Comparison of ENCODE assay signal across 11 cellular contexts in genomic region chr6:158039178-158039557, GRCh38. TPM values are rescaled to one million over a fixed set of nuclear protein-coding genes. Genes with fewer than 3 reads are reported as not detected.
DNase-seq lines count a peak whose midpoint lies in the region; ATAC-seq and TF ChIP-seq lines count a peak whose summit lies in the region.
"Had no signal": no experiment of that assay in that cellular context is flagged by ENCODE, and none has a peak within 500 bp of the region (broad histone marks: within the 10 kb centered on the region; RNA-seq: fewer than 3 reads in every experiment).

No MANE protein-coding gene starts in this region.

- POLR2A ChIA-PET in activated CD4-positive, alpha-beta memory T cell treated with anti-CD3 and anti-CD28 coated beads, Interleukin-2, amount 10 ng/mL, durations not matched to agents 7 days and 5 days (lab: Charles Lee) = interaction anchor here (2.6 kb wide), 1 partner anchor 11 kb away, joined by 15 read pairs; no protein-coding TSS in a partner anchor
- POLR2A ChIA-PET in activated CD4-positive, alpha-beta memory T cell treated with anti-CD3 and anti-CD28 coated beads for 36 hours (lab: Charles Lee) = no interaction called here
- POLR2A ChIA-PET in SK-N-SH (lab: Yijun Ruan, JAX) = no interaction called here

- ATAC-seq in GM19452 (IDR thresholded peaks at IDR 0.05; ENCODE audit: unreplicated experiment) = no peak

- CTCF ChIA-PET in activated CD4-positive, alpha-beta memory T cell treated with anti-CD3 and anti-CD28 coated beads, Interleukin-2, amount 10 ng/mL, durations not matched to agents 7 days and 5 days (lab: Charles Lee) = interaction anchor here (3.0 kb wide), 1 partner anchor 13 kb away, joined by 12 read pairs; no protein-coding TSS in a partner anchor
- CTCF ChIA-PET in activated CD4-positive, alpha-beta memory T cell treated with anti-CD3 and anti-CD28 coated beads for 36 hours (lab: Charles Lee) = no interaction called here
- CTCF ChIA-PET in SK-N-SH (lab: Yijun Ruan, JAX) = interaction anchor here (0.8 kb wide), 1 partner anchor 17 kb away, joined by 3 read pairs; no protein-coding TSS in a partner anchor

- H3K36me3 ChIP-seq in SK-N-SH (replicated peaks in 1 of 2; ENCODE audit: control insufficient read depth in 1 of 2, insufficient read depth in 2 of 2, low read length in 1 of 2) (peaks cover 3 to 39% of the 10 kb centered on the region in 2 experiments), stomach (peaks cover 0 to 29% (median 10%) of the 10 kb centered on the region in 4 donors)
- H3K36me3 ChIP-seq: adrenal gland had no signal

- H2AFZ ChIP-seq in SK-N-SH (ENCODE audit: low read depth) = no peak overlapping the region

- peak overlapping the region; percentile 42 for H3K27ac Mint-ChIP-seq in activated CD4-positive, alpha-beta memory T cell treated with anti-CD3 and anti-CD28 coated beads, Interleukin-2, amount 10 ng/mL, durations not matched to agents 7 days and 5 days
- no peak overlapping the region for H3K27ac Mint-ChIP-seq in activated CD4-positive, alpha-beta memory T cell treated with anti-CD3 and anti-CD28 coated beads for 36 hours

- TF ChIP-seq CTCF in SK-N-SH (IDR thresholded peaks at IDR 0.05) (no peak), stomach (IDR thresholded peaks at IDR 0.05) (no peak)

- H3K9me2 ChIP-seq in SK-N-SH = no peaks in the 10 kb centered on the region

- peaks cover 74% of the 10 kb centered on the region for H3K79me2 ChIP-seq in SK-N-SH (ENCODE audit: insufficient read depth)

- TF ChIP-seq EP300 in SK-N-SH (IDR thresholded peaks at IDR 0.05; ENCODE audit: borderline replicate concordance in 1 of 2, low read depth in 1 of 2, low read length in 1 of 2) (no peak), stomach (IDR thresholded peaks at IDR 0.05) (no peak)

- H3K27ac ChIP-seq in SK-N-SH (ENCODE audit: low read depth in 2 of 2, low read length in 1 of 2) = peak overlapping the region in 1 of 2 experiments; percentile 99; a peak in 2 of 4 replicates
- peak overlapping the region in 3 of 5 donors; percentile 49 to 83 (median 79) for H3K27ac ChIP-seq in stomach

- peaks cover 39% of the 10 kb centered on the region for H3K4me1 Mint-ChIP-seq in activated CD4-positive, alpha-beta memory T cell treated with anti-CD3 and anti-CD28 coated beads, Interleukin-2, amount 10 ng/mL, durations not matched to agents 7 days and 5 days
- H3K4me1 Mint-ChIP-seq in activated CD4-positive, alpha-beta memory T cell treated with anti-CD3 and anti-CD28 coated beads for 36 hours (ENCODE audit: low read depth) = peaks cover 25% of the 10 kb centered on the region

- peak overlapping the region; percentile 43; the same call in 1 of the 2 replicates for H3K4me2 ChIP-seq in SK-N-SH

- H3K9me3 Mint-ChIP-seq in activated CD4-positive, alpha-beta memory T cell treated with anti-CD3 and anti-CD28 coated beads, Interleukin-2, amount 10 ng/mL, durations not matched to agents 7 days and 5 days = no peaks in the 10 kb centered on the region
- no peaks in the 10 kb centered on the region for H3K9me3 Mint-ChIP-seq in activated CD4-positive, alpha-beta memory T cell treated with anti-CD3 and anti-CD28 coated beads for 36 hours

- no peaks in the 10 kb centered on the region for H4K20me1 ChIP-seq in SK-N-SH (ENCODE audit: insufficient read depth)

- DNase-seq in activated CD4-positive, alpha-beta memory T cell treated with anti-CD3 and anti-CD28 coated beads, Interleukin-2, amount 10 ng/mL, durations not matched to agents 7 days and 5 days = no peak
- DNase-seq in activated CD4-positive, alpha-beta memory T cell treated with anti-CD3 and anti-CD28 coated beads for 36 hours = no peak
- DNase-seq in SK-N-SH (no peak), glomerular visceral epithelial cell (ENCODE audit: extremely low spot score) (peak; percentile 78), stomach (no peak), 8988T (no peak), NCI-H2196 (lab: John Stamatoyannopoulos, UW; ENCODE audit: unreplicated experiment) (no peak)
- DNase-seq: NCI-H1694 treated with DMSO at 0.1 percent for 48 hours had no signal

- TF ChIP-seq POLR2A in stomach (IDR thresholded peaks at IDR 0.05) = no peak

- peak overlapping the region; percentile 35; the same call in 1 of the 2 replicates for H3K9ac ChIP-seq in SK-N-SH

- H3K9me3 ChIP-seq in SK-N-SH (no peaks in the 10 kb centered on the region), stomach (no peaks in the 10 kb centered on the region)
- H3K9me3 ChIP-seq: adrenal gland had no signal

- no peak for TF ChIP-seq RAD21 in SK-N-SH (IDR thresholded peaks at IDR 0.05; ENCODE audit: low read length)

- H3K27me3 Mint-ChIP-seq in activated CD4-positive, alpha-beta memory T cell treated with anti-CD3 and anti-CD28 coated beads, Interleukin-2, amount 10 ng/mL, durations not matched to agents 7 days and 5 days = no peaks in the 10 kb centered on the region
- no peaks in the 10 kb centered on the region for H3K27me3 Mint-ChIP-seq in activated CD4-positive, alpha-beta memory T cell treated with anti-CD3 and anti-CD28 coated beads for 36 hours

- H3K4me3 ChIP-seq in SK-N-SH (ENCODE audit: low read depth in 2 of 2, low read length in 1 of 2) = no peak overlapping the region
- no peak overlapping the region for H3K4me3 ChIP-seq in stomach
- H3K4me3 ChIP-seq: adrenal gland, lung had no signal

- intact Hi-C loops in activated CD4-positive, alpha-beta memory T cell treated with anti-CD3 and anti-CD28 coated beads for 36 hours (cut with micrococcal nuclease) = no loop called here
- intact Hi-C loops in stomach (cut with DNase I; ENCODE audit: low total_unique reads) = no loop called here

- H3K4me1 ChIP-seq in SK-N-SH (ENCODE audit: control insufficient read depth in 1 of 2, insufficient read depth in 2 of 2, low read depth in 1 of 2, low read length in 1 of 2) (peaks cover 39 to 49% of the 10 kb centered on the region in 2 experiments), stomach (peaks cover 49 to 69% (median 61%) of the 10 kb centered on the region in 4 donors)

- H3K27me3 ChIP-seq in SK-N-SH (ENCODE audit: insufficient read depth) (no peaks in the 10 kb centered on the region), stomach (no peaks in the 10 kb centered on the region)
- H3K27me3 ChIP-seq: adrenal gland had no signal

- 64% methylated on average over 7 of the region's 9 CpGs for WGBS in SK-N-SH (ENCODE audit: low lambda C conversion rate)
- WGBS in stomach, 5 donors = 87 to 95% (median 93%) methylated on average over 9 of the region's 9 CpGs

- no peak overlapping the region for H3K4me3 Mint-ChIP-seq in activated CD4-positive, alpha-beta memory T cell treated with anti-CD3 and anti-CD28 coated beads, Interleukin-2, amount 10 ng/mL, durations not matched to agents 7 days and 5 days
- H3K4me3 Mint-ChIP-seq in activated CD4-positive, alpha-beta memory T cell treated with anti-CD3 and anti-CD28 coated beads for 36 hours = no peak overlapping the region

- peaks cover 49% of the 10 kb centered on the region for H3F3A ChIP-seq in SK-N-SH (replicated peaks; ENCODE audit: insufficient read depth)

- H3K36me3 Mint-ChIP-seq in activated CD4-positive, alpha-beta memory T cell treated with anti-CD3 and anti-CD28 coated beads, Interleukin-2, amount 10 ng/mL, durations not matched to agents 7 days and 5 days (ENCODE audit: low read depth) = peaks cover 51% of the 10 kb centered on the region
- H3K36me3 Mint-ChIP-seq in activated CD4-positive, alpha-beta memory T cell treated with anti-CD3 and anti-CD28 coated beads for 36 hours = peaks cover 32% of the 10 kb centered on the region

TF ChIP-seq in SK-N-SH, 30 proteins besides CTCF, POLR2A, EP300 and RAD21:
- peak; percentile 10; the same call in 1 of the 2 replicates for TF ChIP-seq JUND (IDR thresholded peaks at IDR 0.05)
- peak; percentile 36; the same call in 1 of the 2 replicates for TF ChIP-seq FOSL2 (IDR thresholded peaks at IDR 0.05; ENCODE audit: borderline replicate concordance, low read depth)
- no peak for TF ChIP-seq GATA2 (CRISPR knock-in tag; IDR thresholded peaks at IDR 0.05)
- TF ChIP-seq TCF12 (IDR thresholded peaks at IDR 0.05) = peak; percentile 52
- TF ChIP-seq POLR2AphosphoS5 (IDR thresholded peaks at IDR 0.05; ENCODE audit: low read depth, low read length) = no peak
- no peak for TF ChIP-seq FOXJ3 (CRISPR knock-in tag; IDR thresholded peaks at IDR 0.05)

RNA-seq across cellular contexts. Expression of gene SYNJ2, which starts 57.5 kb away (rescaled TPM):
- 10 to 100 TPM; 36.8 to 39.1 TPM for total RNA-seq in activated CD4-positive, alpha-beta memory T cell treated with anti-CD3 and anti-CD28 coated beads, Interleukin-2, amount 10 ng/mL, durations not matched to agents 7 days and 5 days
- total RNA-seq in activated CD4-positive, alpha-beta memory T cell treated with anti-CD3 and anti-CD28 coated beads for 36 hours = 10 to 100 TPM; 32.2 to 32.3 TPM
- polyA plus RNA-seq in SK-N-SH (2012; rRNA removed) = 35.3 and 40.0 TPM in 2 replicates
- 28.3 and 33.0 TPM in 2 replicates for polyA plus RNA-seq in SK-N-SH (2012; cell fraction: cytosol; rRNA removed)
- 56.9 and 66.8 TPM in 2 replicates for polyA plus RNA-seq in SK-N-SH (2012; cell fraction: nucleus; rRNA removed)
- total RNA-seq in stomach = 10 to 100 TPM; 11.7 to 41.4 (median 25.4) TPM
- 1 to 10 TPM; 4.7 to 6.3 (median 6.0) TPM for polyA plus RNA-seq in stomach
